In the genomic region with DNA sequence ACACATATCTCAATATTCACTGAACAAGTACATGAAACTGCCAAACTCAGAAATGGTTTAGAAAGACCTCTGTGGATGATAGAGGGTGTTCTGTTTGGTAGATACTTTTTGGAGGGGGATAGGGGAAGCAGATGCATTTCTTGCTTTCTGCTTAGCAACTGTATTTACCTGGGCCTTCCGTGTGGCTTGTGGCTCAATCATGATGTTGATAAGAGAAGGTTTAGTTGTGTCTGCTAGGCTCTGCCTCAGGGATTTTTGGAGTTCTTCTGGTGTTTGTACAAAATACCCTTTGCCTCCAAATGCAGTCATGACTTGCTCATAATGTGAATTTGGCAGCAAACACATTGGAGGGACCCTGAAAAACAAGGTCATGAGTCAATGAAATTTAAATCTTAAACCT, we compare ENCODE assay signal across 18 cellular contexts. TPM values are rescaled to one million over a fixed set of nuclear protein-coding genes. Genes with fewer than 3 reads are reported as not detected.
DNase-seq lines count a peak whose midpoint lies in the region; ATAC-seq and TF ChIP-seq lines count a peak whose summit lies in the region.
"Had no signal": no experiment of that assay in that cellular context is flagged by ENCODE, and none has a peak within 500 bp of the region (broad histone marks: within the 10 kb centered on the region; RNA-seq: fewer than 3 reads in every experiment).

No MANE protein-coding gene starts in this region.

- H3K4me3 ChIP-seq in fibroblast of mammary gland (ENCODE audit: control insufficient read depth, low read depth, low read length), result no peak overlapping the region
- H3K4me3 ChIP-seq: A549 had no signal

- DNase-seq in natural killer cell, result no peak
- DNase-seq in natural killer cell treated with Interleukin-12 subunit alpha and Interleukin-12 subunit beta and Interleukin-15 and Interleukin-18, amount 100 ng/mL, for 72 hours (ENCODE audit: low spot score), result no peak
- DNase-seq in fibroblast of mammary gland (ENCODE audit: low read depth), result peak; percentile 24
- no peak for DNase-seq in nephron progenitor cell
- DNase-seq in head of caudate nucleus, result no peak
- DNase-seq in activated CD4-positive, alpha-beta T cell treated with anti-CD3 and anti-CD28 coated beads for 1 hour, result no peak
- no peak for DNase-seq in activated naive CD4-positive, alpha-beta T cell treated with anti-CD3 and anti-CD28 coated beads, Interleukin-2, amount 50 U/mL, for 72 hours (ENCODE audit: low spot score in 2 of 2)
- DNase-seq: CD8-positive, alpha-beta memory T cell; Karpas-422; NCI-H1417 treated with DMSO at 0.1 percent for 48 hours; NCI-H187 treated with DMSO at 0.1 percent for 48 hours; NCI-H226; NCI-H524; NCI-H82; SHP77 had no signal

- H3K4me1 Mint-ChIP-seq in natural killer cell (peaks cover 8 to 10% of the 10 kb centered on the region in 2 donors), nephron progenitor cell (no peaks in the 10 kb centered on the region)
- H3K4me1 Mint-ChIP-seq in natural killer cell treated with Interleukin-12 subunit alpha and Interleukin-12 subunit beta and Interleukin-15 and Interleukin-18, amount 100 ng/mL, for 72 hours (ENCODE audit: low read depth in 2 of 2), result peaks cover 6 to 7% of the 10 kb centered on the region in 2 donors

- intact Hi-C loops in natural killer cell (cut with micrococcal nuclease), result no loop called here
- intact Hi-C loops in head of caudate nucleus (cut with DNase I), result no loop called here

- TF ChIP-seq CTCF in natural killer cell (IDR thresholded peaks at IDR 0.05) (no peak), fibroblast of mammary gland (conservative IDR thresholded peaks at IDR 0.05; ENCODE audit: control insufficient read depth, insufficient read depth, low read depth, low read length) (no peak), nephron progenitor cell (IDR thresholded peaks at IDR 0.05) (no peak)

- H3K36me3 Mint-ChIP-seq in natural killer cell (peaks cover 25% of the 10 kb centered on the region), nephron progenitor cell (ENCODE audit: low read depth) (peaks cover 47% of the 10 kb centered on the region)
- H3K36me3 Mint-ChIP-seq in natural killer cell treated with Interleukin-12 subunit alpha and Interleukin-12 subunit beta and Interleukin-15 and Interleukin-18, amount 100 ng/mL, for 72 hours, result peaks cover 27% of the 10 kb centered on the region
- peaks cover 7 to 11% of the 10 kb centered on the region in 2 donors for H3K36me3 Mint-ChIP-seq in activated naive CD4-positive, alpha-beta T cell treated with anti-CD3 and anti-CD28 coated beads, Interleukin-2, amount 50 U/mL, for 72 hours

- H3K27me3 Mint-ChIP-seq in natural killer cell (ENCODE audit: low read depth in 2 of 2) (no peaks in the 10 kb centered on the region), nephron progenitor cell (ENCODE audit: low read depth, poor library complexity) (no peaks in the 10 kb centered on the region)
- H3K27me3 Mint-ChIP-seq in natural killer cell treated with Interleukin-12 subunit alpha and Interleukin-12 subunit beta and Interleukin-15 and Interleukin-18, amount 100 ng/mL, for 72 hours, result no peaks in the 10 kb centered on the region
- H3K27me3 Mint-ChIP-seq: CD8-positive, alpha-beta memory T cell had no signal

- H3K4me3 Mint-ChIP-seq in natural killer cell (no peak overlapping the region), nephron progenitor cell (no peak overlapping the region)
- no peak overlapping the region for H3K4me3 Mint-ChIP-seq in natural killer cell treated with Interleukin-12 subunit alpha and Interleukin-12 subunit beta and Interleukin-15 and Interleukin-18, amount 100 ng/mL, for 72 hours
- H3K4me3 Mint-ChIP-seq: CD8-positive, alpha-beta memory T cell had no signal

- ATAC-seq in natural killer cell (no peak), HG03159 (IDR thresholded peaks at IDR 0.05; ENCODE audit: unreplicated experiment) (no peak)
- ATAC-seq in natural killer cell treated with Interleukin-12 subunit alpha and Interleukin-12 subunit beta and Interleukin-15 and Interleukin-18, amount 100 ng/mL, for 72 hours, result no peak
- no peak for ATAC-seq in activated naive CD4-positive, alpha-beta T cell treated with anti-CD3 and anti-CD28 coated beads, Interleukin-2, amount 50 U/mL, for 72 hours
- ATAC-seq: A549 had no signal

- H3K9me3 Mint-ChIP-seq in natural killer cell (no peaks in the 10 kb centered on the region), nephron progenitor cell (no peaks in the 10 kb centered on the region)
- no peaks in the 10 kb centered on the region for H3K9me3 Mint-ChIP-seq in natural killer cell treated with Interleukin-12 subunit alpha and Interleukin-12 subunit beta and Interleukin-15 and Interleukin-18, amount 100 ng/mL, for 72 hours
- H3K9me3 Mint-ChIP-seq in activated naive CD4-positive, alpha-beta T cell treated with anti-CD3 and anti-CD28 coated beads, Interleukin-2, amount 50 U/mL, for 72 hours, result no peaks in the 10 kb centered on the region
- H3K9me3 Mint-ChIP-seq: CD8-positive, alpha-beta memory T cell had no signal

- H3K27ac Mint-ChIP-seq in natural killer cell (peak overlapping the region; percentile 4 to 44), nephron progenitor cell (peak overlapping the region; percentile 21)
- peak overlapping the region in 1 of 2 donors; percentile 3 for H3K27ac Mint-ChIP-seq in natural killer cell treated with Interleukin-12 subunit alpha and Interleukin-12 subunit beta and Interleukin-15 and Interleukin-18, amount 100 ng/mL, for 72 hours
- H3K27ac Mint-ChIP-seq in activated naive CD4-positive, alpha-beta T cell treated with anti-CD3 and anti-CD28 coated beads, Interleukin-2, amount 50 U/mL, for 72 hours, result peak overlapping the region in 1 of 2 donors; percentile 10

RNA-seq across cellular contexts. Expression of gene HACL1, which starts 38.2 kb away (rescaled TPM):
- total RNA-seq in natural killer cell, result 10 to 100 TPM; 36.7 to 39.8 (median 37.3) TPM
- total RNA-seq in natural killer cell treated with Interleukin-12 subunit alpha and Interleukin-12 subunit beta and Interleukin-15 and Interleukin-18, amount 100 ng/mL, for 72 hours, result 10 to 100 TPM; 24.4 to 28.0 TPM
- total RNA-seq in activated naive CD4-positive, alpha-beta T cell treated with anti-CD3 and anti-CD28 coated beads, Interleukin-2, amount 50 U/mL, for 72 hours, result 10 to 100 TPM; 22.7 to 34.2 TPM

RNA-seq across cellular contexts. Expression of gene BTD, which starts 38.4 kb away (rescaled TPM):
- 10 to 100 TPM; 19.9 to 27.5 (median 23.6) TPM for total RNA-seq in natural killer cell
- total RNA-seq in natural killer cell treated with Interleukin-12 subunit alpha and Interleukin-12 subunit beta and Interleukin-15 and Interleukin-18, amount 100 ng/mL, for 72 hours, result 1 to 10 TPM; 6.8 to 8.3 TPM
- 10 to 100 TPM in 1 of 2 donors, 1 to 10 TPM in 1; 6.0 to 14.3 TPM for total RNA-seq in activated naive CD4-positive, alpha-beta T cell treated with anti-CD3 and anti-CD28 coated beads, Interleukin-2, amount 50 U/mL, for 72 hours

RNA-seq across cellular contexts. Expression of gene COLQ, which starts 41.7 kb away (rescaled TPM):
- 10 to 100 TPM; 37.7 to 60.7 (median 55.8) TPM for total RNA-seq in natural killer cell
- total RNA-seq in natural killer cell treated with Interleukin-12 subunit alpha and Interleukin-12 subunit beta and Interleukin-15 and Interleukin-18, amount 100 ng/mL, for 72 hours, result 10 to 100 TPM in 1 of 2 donors, 1 to 10 TPM in 1; 7.8 to 31.8 TPM
- total RNA-seq in activated naive CD4-positive, alpha-beta T cell treated with anti-CD3 and anti-CD28 coated beads, Interleukin-2, amount 50 U/mL, for 72 hours, result 1 to 10 TPM in 1 of 2 donors, under 1 TPM in 1; 0.98 to 2.9 TPM
- total RNA-seq: HT-29 had no signal
